7 cellular contexts compared by ENCODE assay signal in the genomic region with DNA sequence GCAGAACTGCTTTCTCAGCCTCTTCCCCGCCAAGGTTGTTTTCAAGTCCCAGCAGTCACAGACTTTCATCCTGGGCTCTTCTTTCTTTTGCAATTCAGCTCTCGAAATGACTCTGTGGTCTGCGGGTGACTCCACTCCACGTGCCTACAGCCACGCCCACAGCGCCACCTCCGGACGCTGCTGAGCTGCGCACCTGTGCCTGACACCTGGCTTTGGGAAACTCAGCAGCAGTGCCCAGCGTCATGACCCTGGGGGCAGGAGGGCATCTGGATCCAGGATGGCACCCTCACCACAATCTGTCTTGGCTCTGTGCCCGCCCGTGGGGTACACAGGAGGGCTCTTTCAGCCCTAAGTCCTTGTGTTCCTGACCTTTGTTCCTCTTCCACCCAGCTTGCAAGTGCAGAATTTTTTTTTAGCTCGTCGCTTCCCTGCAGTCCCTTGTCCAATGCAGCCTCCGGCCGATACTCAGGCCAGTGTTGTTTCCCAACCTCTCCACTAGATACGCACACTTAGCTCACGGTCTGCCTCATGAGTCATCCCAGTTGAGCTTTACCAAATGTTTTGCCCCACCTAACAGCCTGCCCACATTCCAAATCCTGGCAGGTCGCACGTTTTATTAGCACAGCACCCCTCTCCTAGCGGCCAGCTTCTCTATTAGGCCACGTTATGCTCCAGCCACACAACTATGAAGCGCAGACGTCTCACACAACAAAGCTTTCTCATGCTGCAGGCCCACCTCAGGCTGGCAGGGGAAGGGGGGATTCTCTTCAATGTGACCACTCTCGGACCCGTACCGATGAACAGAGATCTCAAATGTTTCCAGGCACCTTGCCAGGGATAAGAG. TPM values are rescaled to one million over a fixed set of nuclear protein-coding genes. Genes with fewer than 3 reads are reported as not detected.
DNase-seq lines count a peak whose midpoint lies in the region; ATAC-seq and TF ChIP-seq lines count a peak whose summit lies in the region.

No MANE protein-coding gene starts in this region.

- H2BK120ac ChIP-seq in mesendoderm (ENCODE audit: low read depth, low read length), result no peak overlapping the region

- H3K36me3 ChIP-seq in esophagus squamous epithelium, result peaks cover 23 to 53% (median 27%) of the 10 kb centered on the region in 3 donors
- H3K36me3 ChIP-seq in mesendoderm (ENCODE audit: control insufficient read depth, insufficient read depth, low read length), result no peaks in the 10 kb centered on the region

- no peak overlapping the region for H2BK5ac ChIP-seq in mesendoderm (ENCODE audit: low read length)

- H3K79me1 ChIP-seq in mesendoderm (ENCODE audit: low read length), result peaks cover 14% of the 10 kb centered on the region

- H4K8ac ChIP-seq in mesendoderm (ENCODE audit: low read depth, low read length), result no peak overlapping the region

- no peak for TF ChIP-seq POLR2A in esophagus squamous epithelium (IDR thresholded peaks at IDR 0.05)

- intact Hi-C loops in esophagus squamous epithelium (cut with DNase I), result no loop called here

- no peak overlapping the region for H2AK5ac ChIP-seq in mesendoderm (ENCODE audit: low read length)

- H3K4me3 ChIP-seq in esophagus squamous epithelium (peak overlapping the region in 2 of 4 donors; percentile 2 to 28), retinal pigment epithelial cell (ENCODE audit: low read length) (no peak overlapping the region), mesendoderm (ENCODE audit: low read length) (no peak overlapping the region)

- H3K9me3 ChIP-seq in esophagus squamous epithelium, result no peaks in the 10 kb centered on the region

- H2BK15ac ChIP-seq in mesendoderm (replicated peaks; ENCODE audit: low read depth), result no peak overlapping the region

- H3K23ac ChIP-seq in mesendoderm (ENCODE audit: low read length), result no peak overlapping the region

- peak; percentile 40 for ATAC-seq in GM19438 (IDR thresholded peaks at IDR 0.05; ENCODE audit: low read depth, unreplicated experiment)

- WGBS in esophagus squamous epithelium, 2 donors, result 35 to 46% methylated on average over 17 to 25 of the region's 27 CpGs
- no CpG with 5 or more reads among the region's 27 CpGs for WGBS in mesendoderm (ENCODE audit: extremely low coverage, insufficient coverage, low lambda C conversion rate)

- H3K27me3 ChIP-seq in esophagus squamous epithelium, result no peaks in the 10 kb centered on the region
- no peaks in the 10 kb centered on the region for H3K27me3 ChIP-seq in mesendoderm (ENCODE audit: insufficient read depth, low read length, poor library complexity)

- H3K4ac ChIP-seq in mesendoderm (ENCODE audit: low read depth, low read length), result no peak overlapping the region

- no peak overlapping the region for H3K4me2 ChIP-seq in mesendoderm (ENCODE audit: low read length)

- H3K56ac ChIP-seq in mesendoderm (ENCODE audit: low read length), result no peak overlapping the region

- peak; percentile 93 for DNase-seq in NCI-H226
- peak; percentile 73 for DNase-seq in activated CD8-positive, alpha-beta memory T cell treated with anti-CD3 and anti-CD28 coated beads, Interleukin-2, amount 50 U/mL, for 4 hours
- DNase-seq in esophagus squamous epithelium (lab: John Stamatoyannopoulos, UW), result no peak
- DNase-seq in retinal pigment epithelial cell (ENCODE audit: low read depth), result no peak
- no peak for DNase-seq in mesendoderm
- no peak for DNase-seq in SK-N-DZ (ENCODE audit: low spot score)

- no peak overlapping the region for H3K18ac ChIP-seq in mesendoderm (ENCODE audit: low read length)

- H3K27ac ChIP-seq in esophagus squamous epithelium (peak overlapping the region; percentile 75 to 88 (median 84)), mesendoderm (ENCODE audit: low read depth, low read length) (no peak overlapping the region)

- H3K4me1 ChIP-seq in esophagus squamous epithelium (peaks cover 28 to 82% (median 38%) of the 10 kb centered on the region in 3 donors), mesendoderm (ENCODE audit: control insufficient read depth, low read depth, low read length) (peaks cover 1% of the 10 kb centered on the region)

- TF ChIP-seq CTCF in esophagus squamous epithelium (IDR thresholded peaks at IDR 0.05) (peak in 5 of 6 experiments; percentile 32 to 67 (median 37)), retinal pigment epithelial cell (conservative IDR thresholded peaks at IDR 0.05; ENCODE audit: low read depth, low read length) (peak; percentile 28)

- H4K5ac ChIP-seq in mesendoderm (ENCODE audit: low read length), result no peak overlapping the region

- peaks cover 4% of the 10 kb centered on the region for H3K79me2 ChIP-seq in mesendoderm (ENCODE audit: control insufficient read depth, insufficient read depth, low read length)

- no peak overlapping the region for H3K9ac ChIP-seq in mesendoderm (ENCODE audit: low read length)

RNA-seq across cellular contexts. Expression of a gene that starts 6.5 kb away (rescaled TPM):
- 10 to 100 TPM in 3 of 4 donors, 1 to 10 TPM in 1; 9.9 to 23.3 (median 13.7) TPM for total RNA-seq in esophagus squamous epithelium
- 11.8 TPM for polyA plus RNA-seq in mesendoderm (2013, experiment 1 of 2)
- 11.6 TPM for polyA plus RNA-seq in mesendoderm (2013, experiment 2 of 2)
- polyA plus RNA-seq in SK-N-DZ (2014; cell fraction: cytosol; rRNA removed), result 33.5 and 49.4 TPM in 2 replicates
- 222 and 266 TPM in 2 replicates for polyA plus RNA-seq in SK-N-DZ (2014; cell fraction: nucleus; rRNA removed)

RNA-seq across cellular contexts. Expression of a gene that starts 11.7 kb away (rescaled TPM):
- total RNA-seq in esophagus squamous epithelium, result 10 to 100 TPM; 41.9 to 96.5 (median 48.1) TPM
- polyA plus RNA-seq in mesendoderm (2013, experiment 1 of 2), result 5.8 TPM
- polyA plus RNA-seq in mesendoderm (2013, experiment 2 of 2), result 5.3 TPM
- polyA plus RNA-seq in SK-N-DZ (2014; cell fraction: cytosol; rRNA removed), result 20.9 and 24.6 TPM in 2 replicates
- 52.1 and 94.9 TPM in 2 replicates for polyA plus RNA-seq in SK-N-DZ (2014; cell fraction: nucleus; rRNA removed)

RNA-seq across cellular contexts. Expression of a gene that starts 19.8 kb away (rescaled TPM):
- 10 to 100 TPM in 1 of 4 donors, 1 to 10 TPM in 3; 2.0 to 10.5 (median 5.3) TPM for total RNA-seq in esophagus squamous epithelium
- polyA plus RNA-seq in mesendoderm (2013, experiment 1 of 2), result 1.6 TPM
- polyA plus RNA-seq in mesendoderm (2013, experiment 2 of 2), result 1.6 TPM
- 8.2 and 11.3 TPM in 2 replicates for polyA plus RNA-seq in SK-N-DZ (2014; cell fraction: cytosol; rRNA removed)
- polyA plus RNA-seq in SK-N-DZ (2014; cell fraction: nucleus; rRNA removed), result 3.3 and 6.3 TPM in 2 replicates

RNA-seq across cellular contexts. Expression of a gene that starts 22.2 kb away (rescaled TPM):
- total RNA-seq in esophagus squamous epithelium, result 10 to 100 TPM in 3 of 4 donors, 1 to 10 TPM in 1; 8.2 to 23.8 (median 17.1) TPM
- polyA plus RNA-seq in mesendoderm (2013, experiment 1 of 2), result 2.1 TPM
- 1.9 TPM for polyA plus RNA-seq in mesendoderm (2013, experiment 2 of 2)
- polyA plus RNA-seq in SK-N-DZ (2014; cell fraction: cytosol; rRNA removed), result 11.4 and 18.0 TPM in 2 replicates
- polyA plus RNA-seq in SK-N-DZ (2014; cell fraction: nucleus; rRNA removed), result 16.7 and 28.4 TPM in 2 replicates

RNA-seq across cellular contexts. Expression of a gene that starts 45.3 kb away (rescaled TPM):
- 1 to 10 TPM in 3 of 4 donors, under 1 TPM in 1; 0.31 to 3.2 (median 1.3) TPM for total RNA-seq in esophagus squamous epithelium
- polyA plus RNA-seq in mesendoderm (2013, experiment 1 of 2), result 0.10 TPM
- 0.13 TPM for polyA plus RNA-seq in mesendoderm (2013, experiment 2 of 2)
- not detected in 2 replicates for polyA plus RNA-seq in SK-N-DZ (2014; cell fraction: cytosol; rRNA removed)
- polyA plus RNA-seq in SK-N-DZ (2014; cell fraction: nucleus; rRNA removed), result 0.16 TPM in 1 of 2 replicates, not detected in the other

Comparison
In these comparisons a context has a peak if more than half of its experiments do, and no peak if none do; other contexts are left out.
1. DNase-seq: peak in NCI-H226 (single experiment) and activated CD8-positive, alpha-beta memory T cell treated with anti-CD3 and anti-CD28 coated beads, Interleukin-2, amount 50 U/mL, for 4 hours (single experiment); none in esophagus squamous epithelium (single experiment), retinal pigment epithelial cell (single experiment), mesendoderm (single experiment) and SK-N-DZ (single experiment).